ENCODE assay signal across 1 cellular context in genomic region chr7:108716783-108717182, GRCh38.
TF ChIP-seq lines count a peak whose summit lies in the region.

No MANE protein-coding gene starts in this region.

TF ChIP-seq in SK-N-SH, 30 proteins besides CTCF, POLR2A, EP300 and RAD21 (continued from another document):
- TF ChIP-seq, protein P1, sequence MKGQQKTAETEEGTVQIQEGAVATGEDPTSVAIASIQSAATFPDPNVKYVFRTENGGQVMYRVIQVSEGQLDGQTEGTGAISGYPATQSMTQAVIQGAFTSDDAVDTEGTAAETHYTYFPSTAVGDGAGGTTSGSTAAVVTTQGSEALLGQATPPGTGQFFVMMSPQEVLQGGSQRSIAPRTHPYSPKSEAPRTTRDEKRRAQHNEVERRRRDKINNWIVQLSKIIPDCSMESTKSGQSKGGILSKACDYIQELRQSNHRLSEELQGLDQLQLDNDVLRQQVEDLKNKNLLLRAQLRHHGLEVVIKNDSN (IDR thresholded peaks at IDR 0.05; ENCODE audit: borderline replicate concordance, low read depth): no peak
- no peak for TF ChIP-seq MXI1 (IDR thresholded peaks at IDR 0.05; ENCODE audit: low read depth, low read length)
- no peak for TF ChIP-seq ELF1 (IDR thresholded peaks at IDR 0.05)
- TF ChIP-seq FOXJ3 (CRISPR knock-in tag; IDR thresholded peaks at IDR 0.05): no peak
